In genomic region chrX:79259073-79259689, GRCh38 we compare ENCODE assay signal across 8 cellular contexts.
DNase-seq lines count a peak whose midpoint lies in the region; ATAC-seq and TF ChIP-seq lines count a peak whose summit lies in the region.

No MANE protein-coding gene starts in this region.

- H3K36me3 ChIP-seq in A673 (ENCODE audit: insufficient read depth, low read length, poor library complexity, severe bottlenecking) = no peaks in the 10 kb centered on the region

- H3K27ac Mint-ChIP-seq in activated CD4-positive, alpha-beta T cell treated with anti-CD3 and anti-CD28 coated beads, Interleukin-2, amount 10 ng/mL, durations not matched to agents 7 days and 5 days = peak overlapping the region; percentile 92
- H3K27ac Mint-ChIP-seq in osteocyte (ENCODE audit: unreplicated experiment) = no peak overlapping the region

- H3K27me3 ChIP-seq in A673 (replicated peaks; ENCODE audit: insufficient read depth, low read depth, low read length, poor library complexity) = no peaks in the 10 kb centered on the region

- peaks cover 24% of the 10 kb centered on the region for H3K36me3 Mint-ChIP-seq in activated CD4-positive, alpha-beta T cell treated with anti-CD3 and anti-CD28 coated beads, Interleukin-2, amount 10 ng/mL, durations not matched to agents 7 days and 5 days (ENCODE audit: low read depth)
- H3K36me3 Mint-ChIP-seq in osteocyte (ENCODE audit: unreplicated experiment) = no peaks in the 10 kb centered on the region

- H3K4me1 Mint-ChIP-seq in activated CD4-positive, alpha-beta T cell treated with anti-CD3 and anti-CD28 coated beads, Interleukin-2, amount 10 ng/mL, durations not matched to agents 7 days and 5 days = peaks cover 72% of the 10 kb centered on the region
- no peaks in the 10 kb centered on the region for H3K4me1 Mint-ChIP-seq in osteocyte (ENCODE audit: unreplicated experiment)

- peak overlapping the region; percentile 80 for H3K27ac ChIP-seq in A673 (ENCODE audit: low read depth, low read length, poor library complexity, severe bottlenecking)

- peaks cover 12% of the 10 kb centered on the region for H3K9me3 Mint-ChIP-seq in activated CD4-positive, alpha-beta T cell treated with anti-CD3 and anti-CD28 coated beads, Interleukin-2, amount 10 ng/mL, durations not matched to agents 7 days and 5 days
- peaks cover 23% of the 10 kb centered on the region for H3K9me3 Mint-ChIP-seq in osteocyte (ENCODE audit: unreplicated experiment)

- no TSS peak for BruUV-seq in A673 (replicated peaks; lab: Mats Ljungman, UMichigan)

- no peak for TF ChIP-seq CTCF in A673 (conservative IDR thresholded peaks at IDR 0.05; ENCODE audit: low read depth, low read length)
- TF ChIP-seq CTCF in osteocyte (IDR thresholded peaks at IDR 0.05) = no peak

- intact Hi-C loops in A673 (cut with micrococcal nuclease; ENCODE audit: unreplicated experiment) = no loop called here

- peaks cover 17% of the 10 kb centered on the region for H3K9me3 ChIP-seq in A673 (ENCODE audit: low read depth, low read length, poor library complexity, severe bottlenecking)

- CTCF ChIA-PET in A673 (lab: Charles Lee) = no interaction called here
- CTCF ChIA-PET in activated CD4-positive, alpha-beta T cell treated with anti-CD3 and anti-CD28 coated beads, Interleukin-2, amount 10 ng/mL, durations not matched to agents 7 days and 5 days (lab: Charles Lee) = interaction anchor here (0.8 to 1.6 kb wide), 3 partner anchors 9 to 89 kb away, joined by 3 to 7 read pairs (median 4); no protein-coding TSS in a partner anchor

- peak; percentile 88 for DNase-seq in A673 (ENCODE audit: low spot score)
- DNase-seq in GM19240 (ENCODE audit: insufficient read length, low spot score) = peak; percentile 4
- DNase-seq in activated CD4-positive, alpha-beta T cell treated with anti-CD3 and anti-CD28 coated beads, Interleukin-2, amount 10 ng/mL, durations not matched to agents 7 days and 5 days = peak; percentile 70
- DNase-seq in occipital lobe (lab: John Stamatoyannopoulos, UW) = peak; percentile 0
- no peak for DNase-seq in NCI-H2029 treated with DMSO at 0.1 percent for 48 hours (lab: John Stamatoyannopoulos, UW)
- no peak for DNase-seq in putamen (ENCODE audit: low spot score)
- no peak for DNase-seq in osteocyte (ENCODE audit: extremely low spot score, unreplicated experiment)

- peaks cover 50% of the 10 kb centered on the region for H3K4me1 ChIP-seq in A673 (ENCODE audit: insufficient read depth, low read length, poor library complexity, severe bottlenecking)

- peak; percentile 95 for ATAC-seq in HG03342 (IDR thresholded peaks at IDR 0.05; ENCODE audit: unreplicated experiment)

- no peaks in the 10 kb centered on the region for H3K27me3 Mint-ChIP-seq in activated CD4-positive, alpha-beta T cell treated with anti-CD3 and anti-CD28 coated beads, Interleukin-2, amount 10 ng/mL, durations not matched to agents 7 days and 5 days
- no peaks in the 10 kb centered on the region for H3K27me3 Mint-ChIP-seq in osteocyte (ENCODE audit: unreplicated experiment)

- POLR2A ChIA-PET in A673 (lab: Charles Lee; ENCODE audit: low non-redundant PET) = interaction anchor here (0.6 kb wide), 1 partner anchor 39 kb away, joined by 4 read pairs; no protein-coding TSS in a partner anchor
- POLR2A ChIA-PET in activated CD4-positive, alpha-beta T cell treated with anti-CD3 and anti-CD28 coated beads, Interleukin-2, amount 10 ng/mL, durations not matched to agents 7 days and 5 days (lab: Charles Lee) = interaction anchor here (0.5 to 0.7 kb wide), 2 partner anchors 95 to 880 kb away, joined by 3 to 5 read pairs; no protein-coding TSS in a partner anchor

- H3K4me3 ChIP-seq in A673 (ENCODE audit: low read depth, low read length, poor library complexity, severe bottlenecking) = no peak overlapping the region

- H3K4me3 Mint-ChIP-seq in activated CD4-positive, alpha-beta T cell treated with anti-CD3 and anti-CD28 coated beads, Interleukin-2, amount 10 ng/mL, durations not matched to agents 7 days and 5 days = peak overlapping the region; percentile 53
- no peak overlapping the region for H3K4me3 Mint-ChIP-seq in osteocyte (ENCODE audit: unreplicated experiment)

Comparison
In these comparisons a context has a peak if more than half of its experiments do, and no peak if none do; other contexts are left out.
1. DNase-seq: peak in A673 (single experiment), GM19240 (single experiment), activated CD4-positive, alpha-beta T cell treated with anti-CD3 and anti-CD28 coated beads, Interleukin-2, amount 10 ng/mL, durations not matched to agents 7 days and 5 days (single experiment) and occipital lobe (single experiment); none in NCI-H2029 treated with DMSO at 0.1 percent for 48 hours (single experiment), putamen (single experiment) and osteocyte (single experiment).